In the genomic region with DNA sequence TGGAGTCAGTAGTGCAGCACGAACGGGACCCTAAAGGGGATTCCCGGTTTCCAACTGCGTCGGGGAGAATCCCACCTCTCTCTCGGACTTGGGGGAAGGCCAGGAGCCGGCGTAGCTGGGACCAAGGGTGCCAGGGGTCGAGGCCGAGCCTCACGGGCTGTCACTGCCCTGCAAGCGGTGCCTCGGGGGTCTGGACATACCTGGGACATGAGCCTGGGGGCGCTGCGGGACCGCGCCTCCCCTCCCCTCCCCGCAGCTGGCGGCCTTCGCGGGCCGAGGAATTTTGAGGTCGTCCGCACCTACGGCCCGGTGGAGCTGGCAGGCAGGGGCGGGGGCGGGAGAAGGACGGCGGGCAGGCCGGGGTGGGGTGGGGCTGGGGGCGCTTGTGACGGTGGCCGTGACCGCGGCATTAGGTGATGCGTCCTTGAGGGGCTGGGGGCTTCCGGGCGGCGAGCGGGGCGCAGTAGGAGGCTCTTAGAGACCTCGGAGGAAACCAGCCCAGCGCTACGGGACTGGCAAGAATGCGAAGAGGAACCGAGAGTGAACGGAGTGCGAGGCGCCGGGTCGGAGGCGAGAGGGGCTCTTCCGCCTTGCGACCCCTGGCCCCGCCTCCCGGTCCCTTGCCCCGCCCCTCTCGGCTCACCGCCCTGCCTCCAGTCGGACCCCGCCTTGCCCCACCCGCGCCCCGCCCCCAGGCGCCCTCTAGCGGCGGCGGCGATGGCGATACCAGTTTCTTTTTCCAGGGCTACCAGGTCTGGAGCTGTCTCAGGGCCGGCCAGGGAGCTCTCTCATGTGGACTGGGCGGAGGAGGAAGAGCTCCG, we compare ENCODE assay signal across 1 cellular context.
A peak's percentile ranks its signal among the peaks of the same experiment; 100 is the strongest.
TF ChIP-seq lines count a peak whose summit lies in the region.

No MANE protein-coding gene starts in this region.

TF ChIP-seq in H1, 55 proteins besides CTCF, POLR2A, EP300 and RAD21 (continued from another document):
- peak; percentile 47; the same call in 1 of the 2 replicates for TF ChIP-seq YY1 (IDR thresholded peaks at IDR 0.05; ENCODE audit: low read depth, low read length)
- peak; percentile 88 for TF ChIP-seq POLR2AphosphoS5 (IDR thresholded peaks at IDR 0.05; ENCODE audit: low read depth, low read length)
- TF ChIP-seq KDM5A (IDR thresholded peaks at IDR 0.05; ENCODE audit: low read length), result no peak
- 0 out of 2 replicates have a peak, but pooled peaks have one; percentile 15 for TF ChIP-seq E2F6 (IDR thresholded peaks at IDR 0.05)
- no peak for TF ChIP-seq SIRT6 (IDR thresholded peaks at IDR 0.05; ENCODE audit: low read length)
- TF ChIP-seq TBP (IDR thresholded peaks at IDR 0.05; ENCODE audit: low read depth, low read length), result peak; percentile 75
- peak in 1 of 2 experiments; percentile 16; a peak in 1 of 4 replicates for TF ChIP-seq SIN3A (conservative IDR thresholded peaks at IDR 0.05 in 1 of 2, IDR thresholded peaks at IDR 0.05 in 1 of 2; ENCODE audit: low read depth in 1 of 2, low read length in 2 of 2)
- TF ChIP-seq, protein P1, sequence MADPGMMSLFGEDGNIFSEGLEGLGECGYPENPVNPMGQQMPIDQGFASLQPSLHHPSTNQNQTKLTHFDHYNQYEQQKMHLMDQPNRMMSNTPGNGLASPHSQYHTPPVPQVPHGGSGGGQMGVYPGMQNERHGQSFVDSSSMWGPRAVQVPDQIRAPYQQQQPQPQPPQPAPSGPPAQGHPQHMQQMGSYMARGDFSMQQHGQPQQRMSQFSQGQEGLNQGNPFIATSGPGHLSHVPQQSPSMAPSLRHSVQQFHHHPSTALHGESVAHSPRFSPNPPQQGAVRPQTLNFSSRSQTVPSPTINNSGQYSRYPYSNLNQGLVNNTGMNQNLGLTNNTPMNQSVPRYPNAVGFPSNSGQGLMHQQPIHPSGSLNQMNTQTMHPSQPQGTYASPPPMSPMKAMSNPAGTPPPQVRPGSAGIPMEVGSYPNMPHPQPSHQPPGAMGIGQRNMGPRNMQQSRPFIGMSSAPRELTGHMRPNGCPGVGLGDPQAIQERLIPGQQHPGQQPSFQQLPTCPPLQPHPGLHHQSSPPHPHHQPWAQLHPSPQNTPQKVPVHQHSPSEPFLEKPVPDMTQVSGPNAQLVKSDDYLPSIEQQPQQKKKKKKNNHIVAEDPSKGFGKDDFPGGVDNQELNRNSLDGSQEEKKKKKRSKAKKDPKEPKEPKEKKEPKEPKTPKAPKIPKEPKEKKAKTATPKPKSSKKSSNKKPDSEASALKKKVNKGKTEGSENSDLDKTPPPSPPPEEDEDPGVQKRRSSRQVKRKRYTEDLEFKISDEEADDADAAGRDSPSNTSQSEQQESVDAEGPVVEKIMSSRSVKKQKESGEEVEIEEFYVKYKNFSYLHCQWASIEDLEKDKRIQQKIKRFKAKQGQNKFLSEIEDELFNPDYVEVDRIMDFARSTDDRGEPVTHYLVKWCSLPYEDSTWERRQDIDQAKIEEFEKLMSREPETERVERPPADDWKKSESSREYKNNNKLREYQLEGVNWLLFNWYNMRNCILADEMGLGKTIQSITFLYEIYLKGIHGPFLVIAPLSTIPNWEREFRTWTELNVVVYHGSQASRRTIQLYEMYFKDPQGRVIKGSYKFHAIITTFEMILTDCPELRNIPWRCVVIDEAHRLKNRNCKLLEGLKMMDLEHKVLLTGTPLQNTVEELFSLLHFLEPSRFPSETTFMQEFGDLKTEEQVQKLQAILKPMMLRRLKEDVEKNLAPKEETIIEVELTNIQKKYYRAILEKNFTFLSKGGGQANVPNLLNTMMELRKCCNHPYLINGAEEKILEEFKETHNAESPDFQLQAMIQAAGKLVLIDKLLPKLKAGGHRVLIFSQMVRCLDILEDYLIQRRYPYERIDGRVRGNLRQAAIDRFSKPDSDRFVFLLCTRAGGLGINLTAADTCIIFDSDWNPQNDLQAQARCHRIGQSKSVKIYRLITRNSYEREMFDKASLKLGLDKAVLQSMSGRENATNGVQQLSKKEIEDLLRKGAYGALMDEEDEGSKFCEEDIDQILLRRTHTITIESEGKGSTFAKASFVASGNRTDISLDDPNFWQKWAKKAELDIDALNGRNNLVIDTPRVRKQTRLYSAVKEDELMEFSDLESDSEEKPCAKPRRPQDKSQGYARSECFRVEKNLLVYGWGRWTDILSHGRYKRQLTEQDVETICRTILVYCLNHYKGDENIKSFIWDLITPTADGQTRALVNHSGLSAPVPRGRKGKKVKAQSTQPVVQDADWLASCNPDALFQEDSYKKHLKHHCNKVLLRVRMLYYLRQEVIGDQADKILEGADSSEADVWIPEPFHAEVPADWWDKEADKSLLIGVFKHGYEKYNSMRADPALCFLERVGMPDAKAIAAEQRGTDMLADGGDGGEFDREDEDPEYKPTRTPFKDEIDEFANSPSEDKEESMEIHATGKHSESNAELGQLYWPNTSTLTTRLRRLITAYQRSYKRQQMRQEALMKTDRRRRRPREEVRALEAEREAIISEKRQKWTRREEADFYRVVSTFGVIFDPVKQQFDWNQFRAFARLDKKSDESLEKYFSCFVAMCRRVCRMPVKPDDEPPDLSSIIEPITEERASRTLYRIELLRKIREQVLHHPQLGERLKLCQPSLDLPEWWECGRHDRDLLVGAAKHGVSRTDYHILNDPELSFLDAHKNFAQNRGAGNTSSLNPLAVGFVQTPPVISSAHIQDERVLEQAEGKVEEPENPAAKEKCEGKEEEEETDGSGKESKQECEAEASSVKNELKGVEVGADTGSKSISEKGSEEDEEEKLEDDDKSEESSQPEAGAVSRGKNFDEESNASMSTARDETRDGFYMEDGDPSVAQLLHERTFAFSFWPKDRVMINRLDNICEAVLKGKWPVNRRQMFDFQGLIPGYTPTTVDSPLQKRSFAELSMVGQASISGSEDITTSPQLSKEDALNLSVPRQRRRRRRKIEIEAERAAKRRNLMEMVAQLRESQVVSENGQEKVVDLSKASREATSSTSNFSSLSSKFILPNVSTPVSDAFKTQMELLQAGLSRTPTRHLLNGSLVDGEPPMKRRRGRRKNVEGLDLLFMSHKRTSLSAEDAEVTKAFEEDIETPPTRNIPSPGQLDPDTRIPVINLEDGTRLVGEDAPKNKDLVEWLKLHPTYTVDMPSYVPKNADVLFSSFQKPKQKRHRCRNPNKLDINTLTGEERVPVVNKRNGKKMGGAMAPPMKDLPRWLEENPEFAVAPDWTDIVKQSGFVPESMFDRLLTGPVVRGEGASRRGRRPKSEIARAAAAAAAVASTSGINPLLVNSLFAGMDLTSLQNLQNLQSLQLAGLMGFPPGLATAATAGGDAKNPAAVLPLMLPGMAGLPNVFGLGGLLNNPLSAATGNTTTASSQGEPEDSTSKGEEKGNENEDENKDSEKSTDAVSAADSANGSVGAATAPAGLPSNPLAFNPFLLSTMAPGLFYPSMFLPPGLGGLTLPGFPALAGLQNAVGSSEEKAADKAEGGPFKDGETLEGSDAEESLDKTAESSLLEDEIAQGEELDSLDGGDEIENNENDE (IDR thresholded peaks at IDR 0.05; ENCODE audit: insufficient replicate concordance, low read length), result no peak
- peak; percentile 88 for TF ChIP-seq TAF1 (IDR thresholded peaks at IDR 0.05; ENCODE audit: low read depth, low read length)
- peak; percentile 43 for TF ChIP-seq MAX (IDR thresholded peaks at IDR 0.05)
- TF ChIP-seq ATF3 (IDR thresholded peaks at IDR 0.05; ENCODE audit: insufficient read depth, low read depth, low read length), result no peak
- TF ChIP-seq GABPA (IDR thresholded peaks at IDR 0.05; ENCODE audit: borderline replicate concordance, insufficient read depth, low read length), result peak; percentile 85; the same call in 1 of the 2 replicates
- no peak for TF ChIP-seq GTF2F1 (IDR thresholded peaks at IDR 0.05; ENCODE audit: borderline replicate concordance, low read depth, low read length)
- TF ChIP-seq CREB1 (IDR thresholded peaks at IDR 0.05), result peak; percentile 6
- TF ChIP-seq MAFK (IDR thresholded peaks at IDR 0.05; ENCODE audit: low read depth, low read length), result no peak
- peak; percentile 67 for TF ChIP-seq ASH2L (IDR thresholded peaks at IDR 0.05; ENCODE audit: low read length)
- no peak for TF ChIP-seq CHD1 (IDR thresholded peaks at IDR 0.05; ENCODE audit: low read depth, low read length)
- TF ChIP-seq KDM4A (IDR thresholded peaks at IDR 0.05; ENCODE audit: low read depth, low read length, severe bottlenecking), result peak; percentile 42
- TF ChIP-seq SP4 (IDR thresholded peaks at IDR 0.05; ENCODE audit: low read length), result no peak
- TF ChIP-seq PHF8 (conservative IDR thresholded peaks at IDR 0.05; ENCODE audit: low read depth, low read length), result peak; percentile 57; the same call in 1 of the 2 replicates
- peak; percentile 53; the same call in 1 of the 2 replicates for TF ChIP-seq SP1 (IDR thresholded peaks at IDR 0.05; ENCODE audit: low read depth, low read length)
